1 cellular context compared by ENCODE assay signal in genomic region chr1:235908742-235909520, GRCh38.
TF ChIP-seq lines count a peak whose summit lies in the region.

No MANE protein-coding gene starts in this region.

TF ChIP-seq in SK-N-SH, 30 proteins besides CTCF, POLR2A, EP300 and RAD21 (continued from another document):
- TF ChIP-seq TAF1 (IDR thresholded peaks at IDR 0.05; ENCODE audit: borderline replicate concordance, low read depth, low read length) (no peak), REST (IDR thresholded peaks at IDR 0.05; ENCODE audit: low read depth, low read length) (0 out of 2 replicates have a peak, but pooled peaks have one; percentile 28), IRF3 (IDR thresholded peaks at IDR 0.05; ENCODE audit: low read depth, low read length) (no peak), FOSL2 (IDR thresholded peaks at IDR 0.05; ENCODE audit: borderline replicate concordance, low read depth) (peak; percentile 91)
